In the genomic region with DNA sequence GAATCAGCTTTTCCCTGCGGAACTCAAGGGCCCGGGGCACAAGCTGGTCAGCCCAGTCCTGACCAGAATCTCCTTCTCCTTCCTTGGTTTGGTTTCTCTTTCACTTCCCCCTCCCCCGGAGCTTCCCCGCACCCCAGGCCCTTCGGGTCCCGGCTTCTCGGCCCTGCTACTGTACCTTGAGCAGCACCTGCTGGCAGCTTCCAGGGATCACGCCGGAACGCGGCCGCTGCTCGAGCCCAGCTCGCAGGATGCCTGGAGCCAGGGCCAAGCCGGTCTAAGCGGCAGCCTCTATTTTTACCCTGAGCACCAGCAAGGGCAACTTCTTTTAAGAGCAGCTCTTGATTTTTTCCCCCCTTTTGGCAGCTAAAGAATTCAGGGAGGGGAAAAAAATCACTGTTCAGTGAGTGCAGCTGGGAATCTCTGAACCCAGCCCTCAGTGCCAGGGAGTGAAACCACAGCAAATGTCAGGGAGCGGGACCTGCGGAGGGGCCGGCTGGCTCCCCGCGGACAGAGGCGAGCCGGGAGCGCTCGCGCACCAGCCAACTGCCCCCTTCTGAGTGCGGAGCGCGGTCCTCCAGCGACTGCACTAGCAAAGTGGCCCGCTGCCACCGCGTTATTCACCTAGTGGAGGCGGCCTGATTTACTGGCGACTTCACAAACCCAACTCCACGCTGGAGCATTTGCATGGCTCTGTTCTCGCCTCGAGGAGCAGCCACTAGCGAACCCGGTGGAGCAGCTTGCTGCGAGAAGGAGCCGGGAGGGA, we compare ENCODE assay signal across 1 cellular context.
TF ChIP-seq lines count a peak whose summit lies in the region.

No MANE protein-coding gene starts in this region.

TF ChIP-seq in HEK293, 187 proteins besides CTCF, POLR2A, EP300 and RAD21 (continued from another document):
- TF ChIP-seq, protein P1, sequence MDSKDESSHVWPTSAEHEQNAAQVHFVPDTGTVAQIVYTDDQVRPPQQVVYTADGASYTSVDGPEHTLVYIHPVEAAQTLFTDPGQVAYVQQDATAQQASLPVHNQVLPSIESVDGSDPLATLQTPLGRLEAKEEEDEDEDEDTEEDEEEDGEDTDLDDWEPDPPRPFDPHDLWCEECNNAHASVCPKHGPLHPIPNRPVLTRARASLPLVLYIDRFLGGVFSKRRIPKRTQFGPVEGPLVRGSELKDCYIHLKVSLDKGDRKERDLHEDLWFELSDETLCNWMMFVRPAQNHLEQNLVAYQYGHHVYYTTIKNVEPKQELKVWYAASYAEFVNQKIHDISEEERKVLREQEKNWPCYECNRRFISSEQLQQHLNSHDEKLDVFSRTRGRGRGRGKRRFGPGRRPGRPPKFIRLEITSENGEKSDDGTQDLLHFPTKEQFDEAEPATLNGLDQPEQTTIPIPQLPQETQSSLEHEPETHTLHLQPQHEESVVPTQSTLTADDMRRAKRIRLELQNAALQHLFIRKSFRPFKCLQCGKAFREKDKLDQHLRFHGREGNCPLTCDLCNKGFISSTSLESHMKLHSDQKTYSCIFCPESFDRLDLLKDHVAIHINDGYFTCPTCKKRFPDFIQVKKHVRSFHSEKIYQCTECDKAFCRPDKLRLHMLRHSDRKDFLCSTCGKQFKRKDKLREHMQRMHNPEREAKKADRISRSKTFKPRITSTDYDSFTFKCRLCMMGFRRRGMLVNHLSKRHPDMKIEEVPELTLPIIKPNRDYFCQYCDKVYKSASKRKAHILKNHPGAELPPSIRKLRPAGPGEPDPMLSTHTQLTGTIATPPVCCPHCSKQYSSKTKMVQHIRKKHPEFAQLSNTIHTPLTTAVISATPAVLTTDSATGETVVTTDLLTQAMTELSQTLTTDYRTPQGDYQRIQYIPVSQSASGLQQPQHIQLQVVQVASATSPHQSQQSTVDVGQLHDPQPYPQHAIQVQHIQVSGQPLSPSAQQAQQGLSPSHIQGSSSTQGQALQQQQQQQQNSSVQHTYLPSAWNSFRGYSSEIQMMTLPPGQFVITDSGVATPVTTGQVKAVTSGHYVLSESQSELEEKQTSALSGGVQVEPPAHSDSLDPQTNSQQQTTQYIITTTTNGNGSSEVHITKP (tag by site-specific recombination; IDR thresholded peaks at IDR 0.05) = peak; percentile 63; the same call in 1 of the 2 replicates
- TF ChIP-seq ZNF341 (tag by site-specific recombination; IDR thresholded peaks at IDR 0.05; ENCODE audit: low read depth) (peak; percentile 20; the same call in 1 of the 2 replicates), GLIS1 (tag by site-specific recombination; IDR thresholded peaks at IDR 0.05) (peak; percentile 9; the same call in 1 of the 2 replicates), ZNF654 (tag by site-specific recombination; IDR thresholded peaks at IDR 0.05; ENCODE audit: low read depth) (peak; percentile 82)
